In genomic region chr3:23944861-23945652, GRCh38 we compare ENCODE assay signal across 8 cellular contexts. TPM values are rescaled to one million over a fixed set of nuclear protein-coding genes. Genes with fewer than 3 reads are reported as not detected.
A peak's percentile ranks its signal among the peaks of the same experiment; 100 is the strongest.
DNase-seq lines count a peak whose midpoint lies in the region; ATAC-seq and TF ChIP-seq lines count a peak whose summit lies in the region.

TSS of gene NR1D2 (plus strand) at chr3:23945286. CDS start at chr3:23945579, 293 bp downstream.

- peaks cover 37% of the 10 kb centered on the region for H4K20me1 ChIP-seq in osteoblast (ENCODE audit: insufficient read depth, low read length)

- ATAC-seq in GM21717 (IDR thresholded peaks at IDR 0.05; ENCODE audit: unreplicated experiment): peak; percentile 58

- peaks cover 34% of the 10 kb centered on the region for H3K79me2 ChIP-seq in osteoblast (ENCODE audit: insufficient read depth, low read length)

- H3K27me3 ChIP-seq in osteoblast (ENCODE audit: insufficient read depth, low read length): peaks cover 12% of the 10 kb centered on the region

- H3K4me2 ChIP-seq in osteoblast (ENCODE audit: insufficient read depth, low read length): peak within 1 kb of the TSS; percentile 97

- H3K4me1 Mint-ChIP-seq in activated naive CD4-positive, alpha-beta T cell treated with anti-CD3 and anti-CD28 coated beads, Interleukin-2, amount 50 U/mL, for 24 hours: peaks cover 47% of the 10 kb centered on the region

- H3K27me3 Mint-ChIP-seq in activated naive CD4-positive, alpha-beta T cell treated with anti-CD3 and anti-CD28 coated beads, Interleukin-2, amount 50 U/mL, for 24 hours: no peaks in the 10 kb centered on the region

- TF ChIP-seq EP300 in Ishikawa (IDR thresholded peaks at IDR 0.05; ENCODE audit: borderline replicate concordance): no peak; the same call in 1 of the 2 replicates

- peak within 1 kb of the TSS; percentile 87 for H3K27ac Mint-ChIP-seq in activated naive CD4-positive, alpha-beta T cell treated with anti-CD3 and anti-CD28 coated beads, Interleukin-2, amount 50 U/mL, for 24 hours

- peak within 1 kb of the TSS; percentile 81 for H3K4me3 ChIP-seq in SK-N-MC
- H3K4me3 ChIP-seq in osteoblast (ENCODE audit: insufficient read depth, low read length): peak within 1 kb of the TSS; percentile 93

- H3K36me3 Mint-ChIP-seq in activated naive CD4-positive, alpha-beta T cell treated with anti-CD3 and anti-CD28 coated beads, Interleukin-2, amount 50 U/mL, for 24 hours: peaks cover 2% of the 10 kb centered on the region

- no peak for TF ChIP-seq RAD21 in Ishikawa (IDR thresholded peaks at IDR 0.05; ENCODE audit: low read depth)

- peak within 1 kb of the TSS; percentile 86 for H2AFZ ChIP-seq in osteoblast (ENCODE audit: low read length)

- peaks cover 23% of the 10 kb centered on the region for H3K4me1 ChIP-seq in osteoblast (ENCODE audit: insufficient read depth, low read length)

- no peaks in the 10 kb centered on the region for H3K9me3 Mint-ChIP-seq in activated naive CD4-positive, alpha-beta T cell treated with anti-CD3 and anti-CD28 coated beads, Interleukin-2, amount 50 U/mL, for 24 hours

- H3K9me3 ChIP-seq in SK-N-MC (ENCODE audit: low read depth, low read length) (no peaks in the 10 kb centered on the region), osteoblast (ENCODE audit: low read depth, low read length) (no peaks in the 10 kb centered on the region)

- peak within 1 kb of the TSS; percentile 70 for H3K9ac ChIP-seq in SK-N-MC (ENCODE audit: insufficient read length)

- no peak for TF ChIP-seq CTCF in osteoblast (IDR thresholded peaks at IDR 0.05; ENCODE audit: extremely low read depth, low read depth, low read length)

- no peaks in the 10 kb centered on the region for H3K36me3 ChIP-seq in SK-N-MC (ENCODE audit: insufficient read depth, low read length)
- H3K36me3 ChIP-seq in osteoblast (ENCODE audit: insufficient read depth, low read length): no peaks in the 10 kb centered on the region

- DNase-seq in ELF-1 (ENCODE audit: low read depth, low spot score) (peak; percentile 82), SK-N-MC (ENCODE audit: low read depth, low spot score) (no peak), glomerular visceral epithelial cell (ENCODE audit: extremely low spot score) (peak; percentile 86), osteoblast (ENCODE audit: insufficient read length, low spot score, missing footprints) (peak; percentile 96)

- no peak within 1 kb of the TSS for H3K27ac ChIP-seq in SK-N-MC
- H3K27ac ChIP-seq in osteoblast (ENCODE audit: low read depth, low read length): peak within 1 kb of the TSS; percentile 91
- H3K27ac ChIP-seq in temporal lobe (ENCODE audit: low read depth, low read length): peak within 1 kb of the TSS; percentile 83

- peak within 1 kb of the TSS; percentile 86 for H3K4me3 Mint-ChIP-seq in activated naive CD4-positive, alpha-beta T cell treated with anti-CD3 and anti-CD28 coated beads, Interleukin-2, amount 50 U/mL, for 24 hours

TF ChIP-seq in Ishikawa, 13 proteins besides CTCF, POLR2A, EP300 and RAD21:
- TF ChIP-seq TAF1 (IDR thresholded peaks at IDR 0.05; ENCODE audit: low read depth): peak; percentile 22; the same call in 1 of the 2 replicates
- TF ChIP-seq CEBPB (IDR thresholded peaks at IDR 0.05): no peak
- 0 out of 2 replicates have a peak, but pooled peaks have one; percentile 43 for TF ChIP-seq ZBTB7A (IDR thresholded peaks at IDR 0.05; ENCODE audit: low read depth)
- TF ChIP-seq, protein P1, sequence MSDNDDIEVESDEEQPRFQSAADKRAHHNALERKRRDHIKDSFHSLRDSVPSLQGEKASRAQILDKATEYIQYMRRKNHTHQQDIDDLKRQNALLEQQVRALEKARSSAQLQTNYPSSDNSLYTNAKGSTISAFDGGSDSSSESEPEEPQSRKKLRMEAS (IDR thresholded peaks at IDR 0.05): peak; percentile 65; the same call in 1 of the 2 replicates
- TF ChIP-seq, protein P2, sequence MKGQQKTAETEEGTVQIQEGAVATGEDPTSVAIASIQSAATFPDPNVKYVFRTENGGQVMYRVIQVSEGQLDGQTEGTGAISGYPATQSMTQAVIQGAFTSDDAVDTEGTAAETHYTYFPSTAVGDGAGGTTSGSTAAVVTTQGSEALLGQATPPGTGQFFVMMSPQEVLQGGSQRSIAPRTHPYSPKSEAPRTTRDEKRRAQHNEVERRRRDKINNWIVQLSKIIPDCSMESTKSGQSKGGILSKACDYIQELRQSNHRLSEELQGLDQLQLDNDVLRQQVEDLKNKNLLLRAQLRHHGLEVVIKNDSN (IDR thresholded peaks at IDR 0.05): peak; percentile 90
TF ChIP-seq in Ishikawa: peak in this region for 4.

RNA-seq across cellular contexts. Expression of gene NR1D2, which starts in this region (rescaled TPM):
- total RNA-seq in osteoblast: 70.6 and 77.5 TPM in 2 replicates
- total RNA-seq in temporal lobe: 30.0 TPM
